In genomic region chr9:78539904-78540303, GRCh38 we compare ENCODE assay signal across 10 cellular contexts.
DNase-seq lines count a peak whose midpoint lies in the region; ATAC-seq and TF ChIP-seq lines count a peak whose summit lies in the region.
"Had no signal": no experiment of that assay in that cellular context is flagged by ENCODE, and none has a peak within 500 bp of the region (broad histone marks: within the 10 kb centered on the region; RNA-seq: fewer than 3 reads in every experiment).

No MANE protein-coding gene starts in this region.

- no peak overlapping the region for H3K27ac ChIP-seq in left ventricle myocardium inferior (replicated peaks)

- peak; percentile 88 for DNase-seq in GM04504 (ENCODE audit: low read depth)
- DNase-seq in NCI-H748 treated with DMSO at 0.1 percent for 48 hours (lab: John Stamatoyannopoulos, UW), result peak; percentile 41
- DNase-seq in epidermal melanocyte (ENCODE audit: insufficient read length, low spot score), result peak; percentile 45
- DNase-seq in skeletal muscle cell (ENCODE audit: low read depth), result peak; percentile 57
- DNase-seq in NCI-H1105 (lab: John Stamatoyannopoulos, UW), result no peak
- no peak for DNase-seq in left ventricle myocardium inferior
- DNase-seq in activated gamma-delta T cell treated with Interleukin-2 at 50 U/mL for 16 hours, result no peak
- DNase-seq: MM.1S had no signal

- no peak for TF ChIP-seq CTCF in left ventricle myocardium inferior (IDR thresholded peaks at IDR 0.05; ENCODE audit: borderline replicate concordance)

- no peaks in the 10 kb centered on the region for H3K27me3 ChIP-seq in left ventricle myocardium inferior (ENCODE audit: low read depth)

- peaks cover under 1% of the 10 kb centered on the region for H3K9me3 ChIP-seq in left ventricle myocardium inferior (replicated peaks)

- intact Hi-C loops in left ventricle myocardium inferior (cut with micrococcal nuclease), result no loop called here

- no peaks in the 10 kb centered on the region for H3K4me1 ChIP-seq in left ventricle myocardium inferior

- H3K36me3 ChIP-seq in left ventricle myocardium inferior, result no peaks in the 10 kb centered on the region

- H3K4me3 ChIP-seq in skeletal muscle cell (ENCODE audit: low read depth, low read length) (no peak overlapping the region), left ventricle myocardium inferior (no peak overlapping the region)

- no peak for ATAC-seq in GM18907 (IDR thresholded peaks at IDR 0.05; ENCODE audit: unreplicated experiment)
- ATAC-seq: stimulated activated effector memory CD8-positive, alpha-beta T cell treated with anti-CD3 and anti-CD28 coated beads, Interleukin-12 subunit alpha, Interleukin-12 subunit beta, amount 100 ng/mL, for 72 hours had no signal

Comparison
In these comparisons a context has a peak if more than half of its experiments do, and no peak if none do; other contexts are left out.
1. DNase-seq: peak in GM04504 (single experiment), NCI-H748 treated with DMSO at 0.1 percent for 48 hours (single experiment), epidermal melanocyte (single experiment) and skeletal muscle cell (single experiment); none in NCI-H1105 (single experiment), left ventricle myocardium inferior (single experiment) and activated gamma-delta T cell treated with Interleukin-2 at 50 U/mL for 16 hours (single experiment).